Comparison of ENCODE assay signal across 1 cellular context in the genomic region with DNA sequence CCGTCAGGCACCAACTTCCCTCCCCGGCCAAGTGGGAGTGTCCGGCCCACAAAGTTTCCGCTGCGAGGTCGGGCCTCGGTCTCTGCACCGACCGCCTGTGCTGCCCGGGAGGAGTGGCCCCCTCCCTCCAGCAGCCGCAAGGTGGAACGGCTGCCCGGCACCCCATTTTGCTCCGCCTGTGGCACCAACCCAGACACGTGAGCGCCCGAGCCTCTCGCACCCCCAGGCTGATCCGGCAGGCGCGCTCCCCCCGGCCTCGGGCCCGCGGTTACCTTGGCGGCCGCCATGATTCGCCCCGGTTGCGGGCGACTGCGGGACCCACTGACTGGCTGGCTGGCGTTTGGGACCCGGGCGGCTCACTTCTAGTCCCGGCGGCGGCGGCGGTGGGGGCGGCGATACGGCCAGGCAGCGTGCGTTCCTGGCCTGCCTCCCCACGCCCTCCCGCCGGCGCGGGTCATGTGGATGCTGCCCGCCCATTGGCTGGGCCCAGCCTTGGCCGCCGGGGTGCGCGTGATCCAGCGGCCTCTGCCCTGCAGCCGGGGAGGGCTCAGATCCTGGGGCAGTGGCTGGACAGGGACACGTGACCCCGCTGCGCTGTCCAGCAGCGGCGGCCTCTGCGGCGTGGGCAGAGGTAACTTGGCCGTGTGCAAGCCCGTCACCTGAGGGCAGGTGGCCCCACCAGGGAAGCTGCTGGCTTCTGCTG.
TF ChIP-seq lines count a peak whose summit lies in the region.

A gene with protein sequence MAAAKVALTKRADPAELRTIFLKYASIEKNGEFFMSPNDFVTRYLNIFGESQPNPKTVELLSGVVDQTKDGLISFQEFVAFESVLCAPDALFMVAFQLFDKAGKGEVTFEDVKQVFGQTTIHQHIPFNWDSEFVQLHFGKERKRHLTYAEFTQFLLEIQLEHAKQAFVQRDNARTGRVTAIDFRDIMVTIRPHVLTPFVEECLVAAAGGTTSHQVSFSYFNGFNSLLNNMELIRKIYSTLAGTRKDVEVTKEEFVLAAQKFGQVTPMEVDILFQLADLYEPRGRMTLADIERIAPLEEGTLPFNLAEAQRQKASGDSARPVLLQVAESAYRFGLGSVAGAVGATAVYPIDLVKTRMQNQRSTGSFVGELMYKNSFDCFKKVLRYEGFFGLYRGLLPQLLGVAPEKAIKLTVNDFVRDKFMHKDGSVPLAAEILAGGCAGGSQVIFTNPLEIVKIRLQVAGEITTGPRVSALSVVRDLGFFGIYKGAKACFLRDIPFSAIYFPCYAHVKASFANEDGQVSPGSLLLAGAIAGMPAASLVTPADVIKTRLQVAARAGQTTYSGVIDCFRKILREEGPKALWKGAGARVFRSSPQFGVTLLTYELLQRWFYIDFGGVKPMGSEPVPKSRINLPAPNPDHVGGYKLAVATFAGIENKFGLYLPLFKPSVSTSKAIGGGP (minus strand): TSS at position 429 of the 703 bp plus-strand sequence. CDS start 142 bp downstream, at position 287.

TF ChIP-seq in HepG2, 621 proteins besides CTCF, POLR2A, EP300 and RAD21 (continued from another document and continues in another):
- no peak for TF ChIP-seq FIP1L1 (IDR thresholded peaks at IDR 0.05; ENCODE audit: borderline replicate concordance, insufficient read depth, low read depth, low read length)
- TF ChIP-seq SRSF1 (optimal IDR thresholded peaks at IDR 0.05; ENCODE audit: low read depth, low read length): peak; percentile 86
- TF ChIP-seq, protein P1, sequence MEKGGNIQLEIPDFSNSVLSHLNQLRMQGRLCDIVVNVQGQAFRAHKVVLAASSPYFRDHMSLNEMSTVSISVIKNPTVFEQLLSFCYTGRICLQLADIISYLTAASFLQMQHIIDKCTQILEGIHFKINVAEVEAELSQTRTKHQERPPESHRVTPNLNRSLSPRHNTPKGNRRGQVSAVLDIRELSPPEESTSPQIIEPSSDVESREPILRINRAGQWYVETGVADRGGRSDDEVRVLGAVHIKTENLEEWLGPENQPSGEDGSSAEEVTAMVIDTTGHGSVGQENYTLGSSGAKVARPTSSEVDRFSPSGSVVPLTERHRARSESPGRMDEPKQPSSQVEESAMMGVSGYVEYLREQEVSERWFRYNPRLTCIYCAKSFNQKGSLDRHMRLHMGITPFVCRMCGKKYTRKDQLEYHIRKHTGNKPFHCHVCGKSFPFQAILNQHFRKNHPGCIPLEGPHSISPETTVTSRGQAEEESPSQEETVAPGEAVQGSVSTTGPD (CRISPR knock-in tag; IDR thresholded peaks at IDR 0.05): no peak
- TF ChIP-seq ZNF260 (CRISPR knock-in tag; IDR thresholded peaks at IDR 0.05; ENCODE audit: borderline replicate concordance, low read depth): no peak
- TF ChIP-seq ZNF792 (CRISPR knock-in tag; IDR thresholded peaks at IDR 0.05): peak; percentile 97
- TF ChIP-seq PPARG (CRISPR knock-in tag; conservative IDR thresholded peaks at IDR 0.05): peak; percentile 80
- TF ChIP-seq ZNF672 (CRISPR knock-in tag; IDR thresholded peaks at IDR 0.05): no peak
- TF ChIP-seq, protein P2, sequence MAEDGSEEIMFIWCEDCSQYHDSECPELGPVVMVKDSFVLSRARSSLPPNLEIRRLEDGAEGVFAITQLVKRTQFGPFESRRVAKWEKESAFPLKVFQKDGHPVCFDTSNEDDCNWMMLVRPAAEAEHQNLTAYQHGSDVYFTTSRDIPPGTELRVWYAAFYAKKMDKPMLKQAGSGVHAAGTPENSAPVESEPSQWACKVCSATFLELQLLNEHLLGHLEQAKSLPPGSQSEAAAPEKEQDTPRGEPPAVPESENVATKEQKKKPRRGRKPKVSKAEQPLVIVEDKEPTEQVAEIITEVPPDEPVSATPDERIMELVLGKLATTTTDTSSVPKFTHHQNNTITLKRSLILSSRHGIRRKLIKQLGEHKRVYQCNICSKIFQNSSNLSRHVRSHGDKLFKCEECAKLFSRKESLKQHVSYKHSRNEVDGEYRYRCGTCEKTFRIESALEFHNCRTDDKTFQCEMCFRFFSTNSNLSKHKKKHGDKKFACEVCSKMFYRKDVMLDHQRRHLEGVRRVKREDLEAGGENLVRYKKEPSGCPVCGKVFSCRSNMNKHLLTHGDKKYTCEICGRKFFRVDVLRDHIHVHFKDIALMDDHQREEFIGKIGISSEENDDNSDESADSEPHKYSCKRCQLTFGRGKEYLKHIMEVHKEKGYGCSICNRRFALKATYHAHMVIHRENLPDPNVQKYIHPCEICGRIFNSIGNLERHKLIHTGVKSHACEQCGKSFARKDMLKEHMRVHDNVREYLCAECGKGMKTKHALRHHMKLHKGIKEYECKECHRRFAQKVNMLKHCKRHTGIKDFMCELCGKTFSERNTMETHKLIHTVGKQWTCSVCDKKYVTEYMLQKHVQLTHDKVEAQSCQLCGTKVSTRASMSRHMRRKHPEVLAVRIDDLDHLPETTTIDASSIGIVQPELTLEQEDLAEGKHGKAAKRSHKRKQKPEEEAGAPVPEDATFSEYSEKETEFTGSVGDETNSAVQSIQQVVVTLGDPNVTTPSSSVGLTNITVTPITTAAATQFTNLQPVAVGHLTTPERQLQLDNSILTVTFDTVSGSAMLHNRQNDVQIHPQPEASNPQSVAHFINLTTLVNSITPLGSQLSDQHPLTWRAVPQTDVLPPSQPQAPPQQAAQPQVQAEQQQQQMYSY (CRISPR knock-in tag; IDR thresholded peaks at IDR 0.05): no peak
- 0 out of 2 replicates have a peak, but pooled peaks have one; percentile 84 for TF ChIP-seq RARG (CRISPR knock-in tag; IDR thresholded peaks at IDR 0.05; ENCODE audit: low read depth)
- peak; percentile 73 for TF ChIP-seq ZNF746 (CRISPR knock-in tag; IDR thresholded peaks at IDR 0.05)
- TF ChIP-seq ZNF572 (CRISPR knock-in tag; IDR thresholded peaks at IDR 0.05): no peak
- TF ChIP-seq, protein P3, sequence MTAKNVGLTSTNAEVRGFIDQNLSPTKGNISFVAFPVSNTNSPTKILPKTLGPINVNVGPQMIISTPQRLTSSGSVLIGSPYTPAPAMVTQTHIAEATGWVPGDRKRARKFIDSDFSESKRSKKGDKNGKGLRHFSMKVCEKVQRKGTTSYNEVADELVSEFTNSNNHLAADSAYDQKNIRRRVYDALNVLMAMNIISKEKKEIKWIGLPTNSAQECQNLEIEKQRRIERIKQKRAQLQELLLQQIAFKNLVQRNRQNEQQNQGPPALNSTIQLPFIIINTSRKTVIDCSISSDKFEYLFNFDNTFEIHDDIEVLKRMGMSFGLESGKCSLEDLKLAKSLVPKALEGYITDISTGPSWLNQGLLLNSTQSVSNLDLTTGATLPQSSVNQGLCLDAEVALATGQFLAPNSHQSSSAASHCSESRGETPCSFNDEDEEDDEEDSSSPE (CRISPR knock-in tag; IDR thresholded peaks at IDR 0.05): peak; percentile 93
- peak; percentile 97 for TF ChIP-seq SNAPC2 (CRISPR knock-in tag; IDR thresholded peaks at IDR 0.05)
- TF ChIP-seq, protein P4, sequence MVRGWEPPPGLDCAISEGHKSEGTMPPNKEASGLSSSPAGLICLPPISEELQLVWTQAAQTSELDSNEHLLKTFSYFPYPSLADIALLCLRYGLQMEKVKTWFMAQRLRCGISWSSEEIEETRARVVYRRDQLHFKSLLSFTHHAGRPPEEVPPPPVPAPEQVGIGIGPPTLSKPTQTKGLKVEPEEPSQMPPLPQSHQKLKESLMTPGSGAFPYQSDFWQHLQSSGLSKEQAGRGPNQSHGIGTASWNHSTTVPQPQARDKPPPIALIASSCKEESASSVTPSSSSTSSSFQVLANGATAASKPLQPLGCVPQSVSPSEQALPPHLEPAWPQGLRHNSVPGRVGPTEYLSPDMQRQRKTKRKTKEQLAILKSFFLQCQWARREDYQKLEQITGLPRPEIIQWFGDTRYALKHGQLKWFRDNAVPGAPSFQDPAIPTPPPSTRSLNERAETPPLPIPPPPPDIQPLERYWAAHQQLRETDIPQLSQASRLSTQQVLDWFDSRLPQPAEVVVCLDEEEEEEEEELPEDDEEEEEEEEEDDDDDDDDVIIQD (CRISPR knock-in tag; IDR thresholded peaks at IDR 0.05; ENCODE audit: low read depth): peak; percentile 72
- TF ChIP-seq, protein P5, sequence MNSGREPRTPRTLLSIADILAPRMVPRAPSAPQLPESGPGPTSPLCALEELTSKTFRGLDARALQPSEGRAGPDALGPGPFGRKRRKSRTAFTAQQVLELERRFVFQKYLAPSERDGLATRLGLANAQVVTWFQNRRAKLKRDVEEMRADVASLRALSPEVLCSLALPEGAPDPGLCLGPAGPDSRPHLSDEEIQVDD (CRISPR knock-in tag; IDR thresholded peaks at IDR 0.05; ENCODE audit: borderline replicate concordance): no peak; the same call in 1 of the 2 replicates
- TF ChIP-seq, protein P6, sequence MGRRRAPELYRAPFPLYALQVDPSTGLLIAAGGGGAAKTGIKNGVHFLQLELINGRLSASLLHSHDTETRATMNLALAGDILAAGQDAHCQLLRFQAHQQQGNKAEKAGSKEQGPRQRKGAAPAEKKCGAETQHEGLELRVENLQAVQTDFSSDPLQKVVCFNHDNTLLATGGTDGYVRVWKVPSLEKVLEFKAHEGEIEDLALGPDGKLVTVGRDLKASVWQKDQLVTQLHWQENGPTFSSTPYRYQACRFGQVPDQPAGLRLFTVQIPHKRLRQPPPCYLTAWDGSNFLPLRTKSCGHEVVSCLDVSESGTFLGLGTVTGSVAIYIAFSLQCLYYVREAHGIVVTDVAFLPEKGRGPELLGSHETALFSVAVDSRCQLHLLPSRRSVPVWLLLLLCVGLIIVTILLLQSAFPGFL (CRISPR knock-in tag; IDR thresholded peaks at IDR 0.05): no peak
- no peak for TF ChIP-seq ZNF550 (CRISPR knock-in tag; IDR thresholded peaks at IDR 0.05; ENCODE audit: borderline replicate concordance)
- TF ChIP-seq, protein P7, sequence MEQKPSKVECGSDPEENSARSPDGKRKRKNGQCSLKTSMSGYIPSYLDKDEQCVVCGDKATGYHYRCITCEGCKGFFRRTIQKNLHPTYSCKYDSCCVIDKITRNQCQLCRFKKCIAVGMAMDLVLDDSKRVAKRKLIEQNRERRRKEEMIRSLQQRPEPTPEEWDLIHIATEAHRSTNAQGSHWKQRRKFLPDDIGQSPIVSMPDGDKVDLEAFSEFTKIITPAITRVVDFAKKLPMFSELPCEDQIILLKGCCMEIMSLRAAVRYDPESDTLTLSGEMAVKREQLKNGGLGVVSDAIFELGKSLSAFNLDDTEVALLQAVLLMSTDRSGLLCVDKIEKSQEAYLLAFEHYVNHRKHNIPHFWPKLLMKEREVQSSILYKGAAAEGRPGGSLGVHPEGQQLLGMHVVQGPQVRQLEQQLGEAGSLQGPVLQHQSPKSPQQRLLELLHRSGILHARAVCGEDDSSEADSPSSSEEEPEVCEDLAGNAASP (CRISPR knock-in tag; IDR thresholded peaks at IDR 0.05; ENCODE audit: borderline replicate concordance): peak; percentile 66; the same call in 1 of the 2 replicates
- no peak for TF ChIP-seq SRF (IDR thresholded peaks at IDR 0.05; ENCODE audit: low read depth, low read length)
- no peak for TF ChIP-seq ZFP36 (IDR thresholded peaks at IDR 0.05; ENCODE audit: borderline replicate concordance, low read depth, low read length, partially characterized antibody)
- TF ChIP-seq DPF2 (CRISPR knock-in tag; IDR thresholded peaks at IDR 0.05; ENCODE audit: borderline replicate concordance, low read depth): peak; percentile 51; the same call in 1 of the 2 replicates
- peak; percentile 96 for TF ChIP-seq SPEN (CRISPR knock-in tag; IDR thresholded peaks at IDR 0.05; ENCODE audit: low read depth)
- TF ChIP-seq, protein P8, sequence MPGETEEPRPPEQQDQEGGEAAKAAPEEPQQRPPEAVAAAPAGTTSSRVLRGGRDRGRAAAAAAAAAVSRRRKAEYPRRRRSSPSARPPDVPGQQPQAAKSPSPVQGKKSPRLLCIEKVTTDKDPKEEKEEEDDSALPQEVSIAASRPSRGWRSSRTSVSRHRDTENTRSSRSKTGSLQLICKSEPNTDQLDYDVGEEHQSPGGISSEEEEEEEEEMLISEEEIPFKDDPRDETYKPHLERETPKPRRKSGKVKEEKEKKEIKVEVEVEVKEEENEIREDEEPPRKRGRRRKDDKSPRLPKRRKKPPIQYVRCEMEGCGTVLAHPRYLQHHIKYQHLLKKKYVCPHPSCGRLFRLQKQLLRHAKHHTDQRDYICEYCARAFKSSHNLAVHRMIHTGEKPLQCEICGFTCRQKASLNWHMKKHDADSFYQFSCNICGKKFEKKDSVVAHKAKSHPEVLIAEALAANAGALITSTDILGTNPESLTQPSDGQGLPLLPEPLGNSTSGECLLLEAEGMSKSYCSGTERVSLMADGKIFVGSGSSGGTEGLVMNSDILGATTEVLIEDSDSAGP (CRISPR knock-in tag; IDR thresholded peaks at IDR 0.05; ENCODE audit: borderline replicate concordance): peak; percentile 94
- peak; percentile 90 for TF ChIP-seq ZNF547 (CRISPR knock-in tag; IDR thresholded peaks at IDR 0.05)
- TF ChIP-seq KDM5B (CRISPR knock-in tag; IDR thresholded peaks at IDR 0.05; ENCODE audit: borderline replicate concordance): peak; percentile 95
- TF ChIP-seq, protein P9, sequence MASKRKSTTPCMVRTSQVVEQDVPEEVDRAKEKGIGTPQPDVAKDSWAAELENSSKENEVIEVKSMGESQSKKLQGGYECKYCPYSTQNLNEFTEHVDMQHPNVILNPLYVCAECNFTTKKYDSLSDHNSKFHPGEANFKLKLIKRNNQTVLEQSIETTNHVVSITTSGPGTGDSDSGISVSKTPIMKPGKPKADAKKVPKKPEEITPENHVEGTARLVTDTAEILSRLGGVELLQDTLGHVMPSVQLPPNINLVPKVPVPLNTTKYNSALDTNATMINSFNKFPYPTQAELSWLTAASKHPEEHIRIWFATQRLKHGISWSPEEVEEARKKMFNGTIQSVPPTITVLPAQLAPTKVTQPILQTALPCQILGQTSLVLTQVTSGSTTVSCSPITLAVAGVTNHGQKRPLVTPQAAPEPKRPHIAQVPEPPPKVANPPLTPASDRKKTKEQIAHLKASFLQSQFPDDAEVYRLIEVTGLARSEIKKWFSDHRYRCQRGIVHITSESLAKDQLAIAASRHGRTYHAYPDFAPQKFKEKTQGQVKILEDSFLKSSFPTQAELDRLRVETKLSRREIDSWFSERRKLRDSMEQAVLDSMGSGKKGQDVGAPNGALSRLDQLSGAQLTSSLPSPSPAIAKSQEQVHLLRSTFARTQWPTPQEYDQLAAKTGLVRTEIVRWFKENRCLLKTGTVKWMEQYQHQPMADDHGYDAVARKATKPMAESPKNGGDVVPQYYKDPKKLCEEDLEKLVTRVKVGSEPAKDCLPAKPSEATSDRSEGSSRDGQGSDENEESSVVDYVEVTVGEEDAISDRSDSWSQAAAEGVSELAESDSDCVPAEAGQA (IDR thresholded peaks at IDR 0.05; ENCODE audit: low read depth): peak; percentile 61; the same call in 1 of the 2 replicates
- TF ChIP-seq, protein P9 (CRISPR knock-in tag; IDR thresholded peaks at IDR 0.05; ENCODE audit: borderline replicate concordance): peak; percentile 76; the same call in 1 of the 2 replicates
- TF ChIP-seq GLI4 (CRISPR knock-in tag; IDR thresholded peaks at IDR 0.05; ENCODE audit: borderline replicate concordance): peak; percentile 95; the same call in 1 of the 2 replicates
